ENCODE assay signal across 8 cellular contexts in the genomic region with DNA sequence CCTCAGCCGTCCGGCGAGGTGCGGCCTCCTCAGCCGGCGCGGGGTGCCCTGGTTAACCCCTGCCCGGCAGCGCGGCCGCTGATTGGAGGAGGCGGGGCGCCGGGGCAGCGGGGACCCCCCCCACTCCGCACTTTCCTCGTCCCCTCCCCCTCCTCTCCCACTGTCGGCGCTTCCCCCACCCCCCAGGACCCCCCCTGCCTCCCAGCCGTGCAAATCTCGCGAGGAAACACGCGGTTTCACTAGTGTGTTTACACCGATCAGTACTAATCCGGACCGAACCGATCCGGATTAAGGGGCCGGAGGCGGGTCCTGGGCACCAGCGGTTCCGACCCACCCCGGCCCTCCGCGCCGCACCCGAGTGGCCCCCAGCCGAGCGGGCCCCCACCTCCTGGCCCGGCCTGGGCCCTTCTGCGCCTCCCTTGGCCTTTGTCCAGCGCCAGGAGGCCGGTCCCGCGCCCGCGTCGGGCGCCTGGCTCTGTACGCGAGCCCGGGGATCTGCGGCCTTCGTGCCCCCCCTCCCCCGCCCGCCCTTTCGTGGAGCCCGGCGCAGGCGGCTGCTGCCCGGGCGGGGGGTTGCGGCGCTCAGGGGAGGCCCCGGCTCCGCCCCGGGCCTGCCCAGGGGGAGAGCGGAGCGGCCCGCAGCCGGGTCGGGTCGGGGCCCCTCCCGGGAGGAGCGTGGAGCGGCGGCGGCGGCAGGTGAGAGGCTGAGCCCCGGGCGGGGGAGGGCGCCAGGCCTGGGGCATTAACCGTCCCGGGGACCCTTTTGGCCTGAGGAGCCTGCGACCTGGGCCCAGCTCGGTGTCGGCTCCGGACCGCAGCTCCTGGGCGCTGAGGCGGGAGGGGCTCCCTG. TPM values are rescaled to one million over a fixed set of nuclear protein-coding genes. Genes with fewer than 3 reads are reported as not detected.
A peak's percentile ranks its signal among the peaks of the same experiment; 100 is the strongest.
DNase-seq lines count a peak whose midpoint lies in the region; ATAC-seq, FAIRE-seq and TF ChIP-seq lines count a peak whose summit lies in the region.
"Not testable (repeated sequence)": the region's sequence is repeated elsewhere in the genome, so short reads cannot be mapped to it uniquely, and the experiment has no call there.

No MANE protein-coding gene starts in this region.

- DNase-seq in GM18507 (ENCODE audit: extremely low spot score, insufficient read length, low read depth) (peak; percentile 78), NCI-H2029 (lab: John Stamatoyannopoulos, UW) (peak; percentile 59), T1000 (lab: John Stamatoyannopoulos, UW) (peak; percentile 55), hippocampal formation (lab: John Stamatoyannopoulos, UW) (peak; percentile 66 to 78), retina (peak; percentile 87), vagina (ENCODE audit: extremely low spot score in 2 of 2) (peak in 1 of 2 donors; percentile 92)
- DNase-seq in astrocyte of the cerebellum (ENCODE audit: low read depth) = not testable (repeated sequence)

- in situ Hi-C loops in astrocyte of the cerebellum (cut with HindIII; ENCODE audit: low sequenced_read_pairs) = not testable (repeated sequence)

- H3K4me1 ChIP-seq in vagina = peaks cover 12% of the 10 kb centered on the region

- H3K36me3 ChIP-seq in vagina = not testable (repeated sequence)

- not testable (repeated sequence) for FAIRE-seq in GM18507 (lab: Jason Lieb, UNC)

- intact Hi-C loops in vagina (cut with DNase I) = loop anchor here (2.0 kb wide), 1 partner anchor 77 kb away; the partner anchor contains the start of gene HILPDA

- peak in 1 of 2 donors; percentile 5 for TF ChIP-seq POLR2A in vagina (IDR thresholded peaks at IDR 0.05)

- TF ChIP-seq CTCF in astrocyte of the cerebellum (IDR thresholded peaks at IDR 0.05; ENCODE audit: low read depth, low read length, missing control alignments); vagina (IDR thresholded peaks at IDR 0.05): not testable (repeated sequence)

- not testable (repeated sequence) for H3K27me3 ChIP-seq in vagina

- not testable (repeated sequence) for H3K9me3 ChIP-seq in vagina

- H3K4me3 ChIP-seq in astrocyte of the cerebellum (ENCODE audit: low read depth, low read length) (peak overlapping the region; percentile 65), vagina (peak overlapping the region; percentile 62 to 79)

- peak; percentile 59 for ATAC-seq in HG02981 (IDR thresholded peaks at IDR 0.05; ENCODE audit: unreplicated experiment)

- H3K27ac ChIP-seq in vagina = peak overlapping the region; percentile 95

RNA-seq across cellular contexts. Expression of gene METTL2B, which starts 54.8 kb away (rescaled TPM):
- 18.4 TPM for total RNA-seq in vagina
